Comparison of ENCODE assay signal across 8 cellular contexts in the genomic region with DNA sequence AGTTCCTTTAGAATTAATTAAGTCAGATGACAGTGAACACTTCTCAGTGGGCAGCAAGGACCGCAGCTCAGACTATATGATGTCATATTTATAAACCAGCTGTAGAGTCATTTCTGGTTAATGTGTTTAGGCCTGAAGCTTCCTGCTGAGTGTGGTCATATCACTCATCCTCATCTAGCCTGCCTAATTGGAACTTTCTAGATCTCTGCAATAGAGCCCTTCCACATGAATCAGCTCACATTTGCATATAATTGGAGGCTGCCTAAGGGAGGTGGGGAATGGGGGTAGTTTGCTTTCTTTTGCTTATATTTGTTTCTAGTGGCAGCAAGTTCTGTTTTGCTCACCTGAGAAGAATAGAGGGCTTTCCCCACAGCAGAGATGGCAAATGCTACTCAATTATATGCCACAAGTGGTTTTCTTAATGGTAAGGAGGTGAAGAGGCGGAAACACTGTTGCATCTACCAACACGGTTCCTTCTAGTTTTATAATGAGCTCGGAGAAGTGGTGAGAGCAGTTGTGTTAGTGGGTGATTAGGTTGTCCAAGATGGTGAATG.
DNase-seq lines count a peak whose midpoint lies in the region; ATAC-seq and TF ChIP-seq lines count a peak whose summit lies in the region.

No MANE protein-coding gene starts in this region.

- H3K9me3 ChIP-seq in effector memory CD4-positive, alpha-beta T cell (ENCODE audit: control insufficient read depth, low read length): no peaks in the 10 kb centered on the region

- H3K27ac ChIP-seq in effector memory CD4-positive, alpha-beta T cell (ENCODE audit: insufficient read depth, low read length, poor library complexity, severe bottlenecking): peak overlapping the region; percentile 46
- H3K27ac ChIP-seq in coronary artery: peak overlapping the region in 1 of 2 donors; percentile 7

- no peaks in the 10 kb centered on the region for H3K27me3 ChIP-seq in effector memory CD4-positive, alpha-beta T cell (replicated peaks; ENCODE audit: control insufficient read depth, insufficient read depth, low read length, poor library complexity, severe bottlenecking)

- peaks cover 30% of the 10 kb centered on the region for H3K4me1 ChIP-seq in effector memory CD4-positive, alpha-beta T cell (ENCODE audit: control insufficient read depth, insufficient read depth, low read length, poor library complexity, severe bottlenecking)

- H3K4me3 ChIP-seq in effector memory CD4-positive, alpha-beta T cell (ENCODE audit: insufficient read depth, low read depth, low read length, poor library complexity, severe bottlenecking): no peak overlapping the region
- H3K4me3 ChIP-seq in coronary artery: no peak overlapping the region

- H3K36me3 ChIP-seq in effector memory CD4-positive, alpha-beta T cell (ENCODE audit: control insufficient read depth, insufficient read depth, low read length): peaks cover 9% of the 10 kb centered on the region

- DNase-seq in GM04504 (ENCODE audit: low read depth): peak; percentile 64
- DNase-seq in M059J (ENCODE audit: low read depth): peak; percentile 83
- DNase-seq in effector memory CD4-positive, alpha-beta T cell: peak; percentile 16 to 39 (median 29)
- no peak for DNase-seq in sciatic nerve (ENCODE audit: low spot score)
- no peak for DNase-seq in amniotic stem cell (lab: John Stamatoyannopoulos, UW)
- no peak for DNase-seq in SKM-1 treated with dmso at 0.1 percent for 144 hours (lab: John Stamatoyannopoulos, UW; ENCODE audit: unreplicated experiment)
- DNase-seq in coronary artery (ENCODE audit: low spot score): no peak

- intact Hi-C loops in sciatic nerve (cut with DNase I): no loop called here

- ATAC-seq in GM21390 (IDR thresholded peaks at IDR 0.05; ENCODE audit: unreplicated experiment): peak; percentile 85
- no peak for ATAC-seq in sciatic nerve

- TF ChIP-seq CTCF in coronary artery (IDR thresholded peaks at IDR 0.05): no peak

Comparison
In these comparisons a context has a peak if more than half of its experiments do, and no peak if none do; other contexts are left out.
1. DNase-seq: peak in GM04504 (single experiment), M059J (single experiment) and effector memory CD4-positive, alpha-beta T cell (3 of 3); none in sciatic nerve (single experiment), amniotic stem cell (single experiment), SKM-1 treated with dmso at 0.1 percent for 144 hours (single experiment) and coronary artery (single experiment).